ENCODE assay signal across 8 cellular contexts in the genomic region with DNA sequence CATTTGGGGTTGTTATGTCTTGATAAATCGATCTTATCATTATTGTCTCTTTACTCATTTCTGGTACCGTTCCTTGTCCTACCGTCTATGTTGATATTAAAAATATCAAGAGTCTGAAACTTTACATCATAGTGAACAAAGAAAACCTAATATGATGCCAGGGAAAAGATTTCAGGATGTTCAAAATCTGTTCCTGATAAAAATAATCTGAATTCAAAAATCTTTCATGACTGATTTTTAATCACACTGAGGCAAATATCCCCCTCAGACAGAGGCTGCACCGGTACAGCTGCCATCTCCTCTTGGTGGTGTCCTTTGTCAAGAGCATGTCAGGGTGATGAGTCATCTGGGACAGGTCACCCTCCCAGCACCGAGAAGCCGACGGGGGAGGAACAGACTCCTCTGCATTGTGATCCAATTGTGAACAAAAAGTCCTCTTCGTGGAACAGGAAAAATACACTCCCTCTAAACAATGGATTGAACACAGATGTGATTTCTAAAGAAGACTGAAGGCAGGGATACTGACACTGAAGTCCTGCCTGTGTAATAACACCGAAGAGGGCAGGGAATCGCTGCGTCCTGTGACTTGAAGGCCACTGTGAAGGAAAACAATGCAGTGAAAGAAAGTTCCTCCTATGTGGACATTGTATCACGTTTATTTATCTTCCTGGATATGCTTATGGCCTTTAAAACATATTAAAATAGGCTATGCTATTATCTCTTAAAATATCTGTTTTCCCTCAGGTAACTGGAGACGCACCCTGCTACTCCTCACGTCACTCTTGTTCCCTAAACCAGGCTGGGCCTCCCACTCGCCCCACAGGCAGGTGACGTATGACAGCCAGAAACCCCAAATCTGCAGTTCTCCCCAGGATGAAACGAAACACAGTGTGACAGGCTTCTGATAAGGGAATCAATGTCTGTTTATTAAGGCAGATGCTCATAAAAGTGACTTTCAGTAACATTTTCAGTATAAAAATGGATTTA. TPM values are rescaled to one million over a fixed set of nuclear protein-coding genes. Genes with fewer than 3 reads are reported as not detected.
A peak's percentile ranks its signal among the peaks of the same experiment; 100 is the strongest.
DNase-seq lines count a peak whose midpoint lies in the region; ATAC-seq and TF ChIP-seq lines count a peak whose summit lies in the region.

No MANE protein-coding gene starts in this region.

- H3K9ac ChIP-seq in subcutaneous abdominal adipose tissue (ENCODE audit: low read length in 5 of 5), result peak overlapping the region in 1 of 5 donors; percentile 38

- H3K4me3 Mint-ChIP-seq in brain, result peak overlapping the region in 4 of 5 experiments; percentile 2 to 68 (median 19)

- H3K4me3 ChIP-seq in LNCaP clone FGC (ENCODE audit: low read depth, low read length) (peak overlapping the region; percentile 21), kidney epithelial cell (ENCODE audit: low read depth, low read length) (no peak overlapping the region), subcutaneous abdominal adipose tissue (ENCODE audit: low read depth in 1 of 5, low read length in 5 of 5) (no peak overlapping the region)
- H3K4me3 ChIP-seq in effector memory CD4-positive, alpha-beta T cell (ENCODE audit: insufficient read depth, low read depth, low read length, poor library complexity, severe bottlenecking), result no peak overlapping the region

- peaks cover 44% of the 10 kb centered on the region for H3K4me1 Mint-ChIP-seq in brain

- peak overlapping the region; percentile 41 to 88 (median 81) for H3K27ac Mint-ChIP-seq in brain

- H3K4me1 ChIP-seq in subcutaneous abdominal adipose tissue (ENCODE audit: control insufficient read depth in 5 of 5, insufficient read depth in 5 of 5, low read length in 5 of 5), result peaks cover 0 to 37% (median 32%) of the 10 kb centered on the region in 5 donors
- H3K4me1 ChIP-seq in effector memory CD4-positive, alpha-beta T cell (ENCODE audit: control insufficient read depth, insufficient read depth, low read length, poor library complexity, severe bottlenecking), result no peaks in the 10 kb centered on the region

- H3K36me3 Mint-ChIP-seq in brain, result peaks cover 20% of the 10 kb centered on the region

- no peaks in the 10 kb centered on the region for H3K9me3 ChIP-seq in subcutaneous abdominal adipose tissue (ENCODE audit: control insufficient read depth in 5 of 5, low read length in 5 of 5)
- no peaks in the 10 kb centered on the region for H3K9me3 ChIP-seq in effector memory CD4-positive, alpha-beta T cell (ENCODE audit: control insufficient read depth, low read length)

- no peaks in the 10 kb centered on the region for H3K9me3 Mint-ChIP-seq in brain

- no peak for ATAC-seq in GM19455 (IDR thresholded peaks at IDR 0.05; ENCODE audit: unreplicated experiment)

- H3K36me3 ChIP-seq in kidney epithelial cell (ENCODE audit: control insufficient read depth, insufficient read depth, low read length) (no peaks in the 10 kb centered on the region), subcutaneous abdominal adipose tissue (ENCODE audit: control insufficient read depth in 5 of 5, insufficient read depth in 5 of 5, low read length in 5 of 5) (peaks cover 0 to 52% (median 48%) of the 10 kb centered on the region in 5 donors)
- peaks cover 3% of the 10 kb centered on the region for H3K36me3 ChIP-seq in effector memory CD4-positive, alpha-beta T cell (ENCODE audit: control insufficient read depth, insufficient read depth, low read length)

- H3K27me3 ChIP-seq in kidney epithelial cell (ENCODE audit: control insufficient read depth, insufficient read depth, low read length) (no peaks in the 10 kb centered on the region), subcutaneous abdominal adipose tissue (ENCODE audit: control insufficient read depth in 5 of 5, insufficient read depth in 4 of 5, low read length in 5 of 5) (peaks cover 0 to 4% (median 0%) of the 10 kb centered on the region in 5 donors)
- H3K27me3 ChIP-seq in effector memory CD4-positive, alpha-beta T cell (replicated peaks; ENCODE audit: control insufficient read depth, insufficient read depth, low read length, poor library complexity, severe bottlenecking), result no peaks in the 10 kb centered on the region

- DNase-seq in AG08396 (ENCODE audit: low spot score) (peak; percentile 48), LNCaP clone FGC (ENCODE audit: low read depth) (peak; percentile 80), kidney epithelial cell (ENCODE audit: low read depth) (peak; percentile 39)
- no peak for DNase-seq in central memory CD4-positive, alpha-beta T cell
- DNase-seq in effector memory CD4-positive, alpha-beta T cell, result no peak

- peak overlapping the region; percentile 15 for H3K27ac ChIP-seq in subcutaneous abdominal adipose tissue (ENCODE audit: low read depth, low read length)
- no peak overlapping the region for H3K27ac ChIP-seq in effector memory CD4-positive, alpha-beta T cell (ENCODE audit: insufficient read depth, low read length, poor library complexity, severe bottlenecking)

- TF ChIP-seq CTCF in LNCaP clone FGC (IDR thresholded peaks at IDR 0.05; ENCODE audit: control insufficient read depth, extremely low read depth, insufficient read depth), result no peak
- no peak for TF ChIP-seq CTCF in brain (conservative IDR thresholded peaks at IDR 0.05)
- TF ChIP-seq CTCF in kidney epithelial cell (IDR thresholded peaks at IDR 0.05; ENCODE audit: insufficient read depth, low read length, poor library complexity, severe bottlenecking), result no peak

- no peaks in the 10 kb centered on the region for H3K27me3 Mint-ChIP-seq in brain

RNA-seq across cellular contexts. Expression of a gene that starts 4.3 kb away (rescaled TPM):
- 44.7 TPM for polyA plus RNA-seq in brain (ENCODE audit: insufficient read depth, low read depth, low replicate concordance)
- 10.9 and 16.7 TPM in 2 replicates for total RNA-seq in kidney epithelial cell

RNA-seq across cellular contexts. Expression of a gene that starts 33.1 kb away (rescaled TPM):
- polyA plus RNA-seq in brain (ENCODE audit: insufficient read depth, low read depth, low replicate concordance), result 4.5 TPM
- 0.33 TPM in 1 of 2 replicates, not detected in the other for total RNA-seq in kidney epithelial cell

RNA-seq across cellular contexts. Expression of a gene that starts 40.1 kb away (rescaled TPM):
- 47.6 TPM for polyA plus RNA-seq in brain (ENCODE audit: insufficient read depth, low read depth, low replicate concordance)
- 74.5 and 93.0 TPM in 2 replicates for total RNA-seq in kidney epithelial cell

Comparison
In these comparisons a context has a peak if more than half of its experiments do, and no peak if none do; other contexts are left out.
1. DNase-seq: peak in AG08396 (single experiment), LNCaP clone FGC (single experiment) and kidney epithelial cell (single experiment); none in central memory CD4-positive, alpha-beta T cell (single experiment) and effector memory CD4-positive, alpha-beta T cell (0 of 3).